Comparison of ENCODE assay signal across 21 cellular contexts in genomic region chr13:113097651-113098050, GRCh38. TPM values are rescaled to one million over a fixed set of nuclear protein-coding genes. Genes with fewer than 3 reads are reported as not detected.
"Had no signal": no experiment of that assay in that cellular context is flagged by ENCODE, and none has a peak within 500 bp of the region (broad histone marks: within the 10 kb centered on the region; RNA-seq: fewer than 3 reads in every experiment).

No MANE protein-coding gene starts in this region.

- H3K36me3 Mint-ChIP-seq: immature natural killer cell, memory B cell had no signal

- ATAC-seq: esophagus mucosa, foreskin keratinocyte, left cardiac atrium had no signal

- H3K4me1 Mint-ChIP-seq: immature natural killer cell, memory B cell, naive B cell had no signal

- H3K9me3 Mint-ChIP-seq: immature natural killer cell, memory B cell, naive B cell, nephron progenitor cell had no signal

- H3K4me1 ChIP-seq: colonic mucosa, foreskin keratinocyte, left ventricle myocardium inferior, lower lobe of right lung had no signal

- H3K27ac Mint-ChIP-seq: immature natural killer cell, memory B cell, nephron progenitor cell had no signal

- H3K27ac ChIP-seq: colonic mucosa, foreskin keratinocyte, left ventricle myocardium inferior, lower lobe of right lung, neutrophil, sigmoid colon had no signal

- H3K4me2 ChIP-seq: smooth muscle cell had no signal

- DNase-seq: cerebellar nuclear complex; colonic mucosa; dermis blood vessel endothelial cell; foreskin keratinocyte; immature natural killer cell; left cardiac atrium; left ventricle myocardium inferior; lower lobe of right lung; midbrain; naive B cell; nephron progenitor cell; sigmoid colon; stimulated activated CD4-positive, alpha-beta T cell treated with anti-CD3 and anti-CD28 coated beads, Interleukin-2, amount 100 ng/mL, for 48 hours; stimulated activated naive CD4-positive, alpha-beta T cell treated with Interleukin-2 at 50 U/mL for 16 hours had no signal

- H3K4me3 Mint-ChIP-seq: immature natural killer cell, memory B cell, naive B cell, nephron progenitor cell had no signal

- H3K27me3 ChIP-seq: colonic mucosa, neutrophil had no signal

- H3K4me3 ChIP-seq: colonic mucosa, left ventricle myocardium inferior, lower lobe of right lung, sigmoid colon, smooth muscle cell had no signal

- H3K36me3 ChIP-seq: colonic mucosa, lower lobe of right lung, neutrophil, sigmoid colon had no signal

- H3K9me3 ChIP-seq: colonic mucosa, left ventricle myocardium inferior, lower lobe of right lung, neutrophil, sigmoid colon had no signal

RNA-seq across cellular contexts. Expression of gene F7, which starts 7.9 kb away (rescaled TPM):
- total RNA-seq: dermis blood vessel endothelial cell, esophagus mucosa, foreskin keratinocyte, left ventricle myocardium inferior, lower lobe of right lung, osteocyte, pulmonary artery endothelial cell, sigmoid colon had no signal
- polyA plus RNA-seq: foreskin keratinocyte, keratinocyte had no signal

RNA-seq across cellular contexts. Expression of gene F10, which starts 24.9 kb away (rescaled TPM):
- total RNA-seq: dermis blood vessel endothelial cell, foreskin keratinocyte had no signal
- polyA plus RNA-seq: foreskin keratinocyte, immature natural killer cell, keratinocyte had no signal
